1 cellular context compared by ENCODE assay signal in genomic region chr16:84843149-84844048, GRCh38.
TF ChIP-seq lines count a peak whose summit lies in the region.

No MANE protein-coding gene starts in this region.

TF ChIP-seq in GM23338, 12 proteins besides CTCF, POLR2A, EP300 and RAD21 (continued from another document):
- TF ChIP-seq, protein P1, sequence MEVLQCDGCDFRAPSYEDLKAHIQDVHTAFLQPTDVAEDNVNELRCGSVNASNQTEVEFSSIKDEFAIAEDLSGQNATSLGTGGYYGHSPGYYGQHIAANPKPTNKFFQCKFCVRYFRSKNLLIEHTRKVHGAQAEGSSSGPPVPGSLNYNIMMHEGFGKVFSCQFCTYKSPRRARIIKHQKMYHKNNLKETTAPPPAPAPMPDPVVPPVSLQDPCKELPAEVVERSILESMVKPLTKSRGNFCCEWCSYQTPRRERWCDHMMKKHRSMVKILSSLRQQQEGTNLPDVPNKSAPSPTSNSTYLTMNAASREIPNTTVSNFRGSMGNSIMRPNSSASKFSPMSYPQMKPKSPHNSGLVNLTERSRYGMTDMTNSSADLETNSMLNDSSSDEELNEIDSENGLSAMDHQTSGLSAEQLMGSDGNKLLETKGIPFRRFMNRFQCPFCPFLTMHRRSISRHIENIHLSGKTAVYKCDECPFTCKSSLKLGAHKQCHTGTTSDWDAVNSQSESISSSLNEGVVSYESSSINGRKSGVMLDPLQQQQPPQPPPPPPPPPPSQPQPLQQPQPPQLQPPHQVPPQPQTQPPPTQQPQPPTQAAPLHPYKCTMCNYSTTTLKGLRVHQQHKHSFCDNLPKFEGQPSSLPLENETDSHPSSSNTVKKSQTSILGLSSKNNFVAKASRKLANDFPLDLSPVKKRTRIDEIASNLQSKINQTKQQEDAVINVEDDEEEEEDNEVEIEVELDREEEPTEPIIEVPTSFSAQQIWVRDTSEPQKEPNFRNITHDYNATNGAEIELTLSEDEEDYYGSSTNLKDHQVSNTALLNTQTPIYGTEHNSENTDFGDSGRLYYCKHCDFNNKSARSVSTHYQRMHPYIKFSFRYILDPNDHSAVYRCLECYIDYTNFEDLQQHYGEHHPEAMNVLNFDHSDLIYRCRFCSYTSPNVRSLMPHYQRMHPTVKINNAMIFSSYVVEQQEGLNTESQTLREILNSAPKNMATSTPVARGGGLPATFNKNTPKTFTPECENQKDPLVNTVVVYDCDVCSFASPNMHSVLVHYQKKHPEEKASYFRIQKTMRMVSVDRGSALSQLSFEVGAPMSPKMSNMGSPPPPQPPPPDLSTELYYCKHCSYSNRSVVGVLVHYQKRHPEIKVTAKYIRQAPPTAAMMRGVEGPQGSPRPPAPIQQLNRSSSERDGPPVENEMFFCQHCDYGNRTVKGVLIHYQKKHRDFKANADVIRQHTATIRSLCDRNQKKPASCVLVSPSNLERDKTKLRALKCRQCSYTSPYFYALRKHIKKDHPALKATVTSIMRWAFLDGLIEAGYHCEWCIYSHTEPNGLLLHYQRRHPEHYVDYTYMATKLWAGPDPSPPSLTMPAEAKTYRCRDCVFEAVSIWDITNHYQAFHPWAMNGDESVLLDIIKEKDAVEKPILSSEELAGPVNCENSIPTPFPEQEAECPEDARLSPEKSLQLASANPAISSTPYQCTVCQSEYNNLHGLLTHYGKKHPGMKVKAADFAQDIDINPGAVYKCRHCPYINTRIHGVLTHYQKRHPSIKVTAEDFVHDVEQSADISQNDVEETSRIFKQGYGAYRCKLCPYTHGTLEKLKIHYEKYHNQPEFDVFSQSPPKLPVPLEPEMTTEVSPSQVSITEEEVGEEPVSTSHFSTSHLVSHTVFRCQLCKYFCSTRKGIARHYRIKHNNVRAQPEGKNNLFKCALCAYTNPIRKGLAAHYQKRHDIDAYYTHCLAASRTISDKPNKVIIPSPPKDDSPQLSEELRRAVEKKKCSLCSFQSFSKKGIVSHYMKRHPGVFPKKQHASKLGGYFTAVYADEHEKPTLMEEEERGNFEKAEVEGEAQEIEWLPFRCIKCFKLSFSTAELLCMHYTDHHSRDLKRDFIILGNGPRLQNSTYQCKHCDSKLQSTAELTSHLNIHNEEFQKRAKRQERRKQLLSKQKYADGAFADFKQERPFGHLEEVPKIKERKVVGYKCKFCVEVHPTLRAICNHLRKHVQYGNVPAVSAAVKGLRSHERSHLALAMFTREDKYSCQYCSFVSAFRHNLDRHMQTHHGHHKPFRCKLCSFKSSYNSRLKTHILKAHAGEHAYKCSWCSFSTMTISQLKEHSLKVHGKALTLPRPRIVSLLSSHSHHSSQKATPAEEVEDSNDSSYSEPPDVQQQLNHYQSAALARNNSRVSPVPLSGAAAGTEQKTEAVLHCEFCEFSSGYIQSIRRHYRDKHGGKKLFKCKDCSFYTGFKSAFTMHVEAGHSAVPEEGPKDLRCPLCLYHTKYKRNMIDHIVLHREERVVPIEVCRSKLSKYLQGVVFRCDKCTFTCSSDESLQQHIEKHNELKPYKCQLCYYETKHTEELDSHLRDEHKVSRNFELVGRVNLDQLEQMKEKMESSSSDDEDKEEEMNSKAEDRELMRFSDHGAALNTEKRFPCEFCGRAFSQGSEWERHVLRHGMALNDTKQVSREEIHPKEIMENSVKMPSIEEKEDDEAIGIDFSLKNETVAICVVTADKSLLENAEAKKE (CRISPR knock-in tag; IDR thresholded peaks at IDR 0.05): no peak
- no peak for TF ChIP-seq EZH2 (IDR thresholded peaks at IDR 0.05; ENCODE audit: low read depth, unreplicated experiment)
- no peak for TF ChIP-seq STAT1 (IDR thresholded peaks at IDR 0.05; ENCODE audit: unreplicated experiment)
- TF ChIP-seq EZH2phosphoT487 (IDR thresholded peaks at IDR 0.05; ENCODE audit: unreplicated experiment): no peak
- TF ChIP-seq REST (IDR thresholded peaks at IDR 0.05; ENCODE audit: unreplicated experiment): no peak
- TF ChIP-seq, protein P2, sequence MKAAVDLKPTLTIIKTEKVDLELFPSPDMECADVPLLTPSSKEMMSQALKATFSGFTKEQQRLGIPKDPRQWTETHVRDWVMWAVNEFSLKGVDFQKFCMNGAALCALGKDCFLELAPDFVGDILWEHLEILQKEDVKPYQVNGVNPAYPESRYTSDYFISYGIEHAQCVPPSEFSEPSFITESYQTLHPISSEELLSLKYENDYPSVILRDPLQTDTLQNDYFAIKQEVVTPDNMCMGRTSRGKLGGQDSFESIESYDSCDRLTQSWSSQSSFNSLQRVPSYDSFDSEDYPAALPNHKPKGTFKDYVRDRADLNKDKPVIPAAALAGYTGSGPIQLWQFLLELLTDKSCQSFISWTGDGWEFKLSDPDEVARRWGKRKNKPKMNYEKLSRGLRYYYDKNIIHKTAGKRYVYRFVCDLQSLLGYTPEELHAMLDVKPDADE (IDR thresholded peaks at IDR 0.05): no peak
- no peak for TF ChIP-seq ZNF114 (CRISPR knock-in tag; IDR thresholded peaks at IDR 0.05)
- TF ChIP-seq POLR2AphosphoS5 (IDR thresholded peaks at IDR 0.05; ENCODE audit: low read depth): no peak
- TF ChIP-seq ZNF331 (CRISPR knock-in tag; IDR thresholded peaks at IDR 0.05; ENCODE audit: low read depth): no peak
- no peak for TF ChIP-seq NANOG (IDR thresholded peaks at IDR 0.05; ENCODE audit: borderline replicate concordance)
